16 cellular contexts compared by ENCODE assay signal in genomic region chr15:57509965-57510364, GRCh38.
DNase-seq lines count a peak whose midpoint lies in the region; ATAC-seq, FAIRE-seq and TF ChIP-seq lines count a peak whose summit lies in the region.
"Had no signal": no experiment of that assay in that cellular context is flagged by ENCODE, and none has a peak within 500 bp of the region (broad histone marks: within the 10 kb centered on the region; RNA-seq: fewer than 3 reads in every experiment).

No MANE protein-coding gene starts in this region.

- H3K27me3 ChIP-seq in BLaER1 treated with 17β-estradiol and CSF1 and Interleukin-3, amounts not matched to agents 10 nM and 100 nM: no peaks in the 10 kb centered on the region
- H3K27me3 ChIP-seq in left ventricle myocardium inferior (ENCODE audit: low read depth) (no peaks in the 10 kb centered on the region), pancreas (no peaks in the 10 kb centered on the region)

- H3K27ac ChIP-seq in BLaER1 treated with 17β-estradiol and CSF1 and Interleukin-3, amounts not matched to agents 10 nM and 100 nM: peak overlapping the region in 2 of 11 experiments; percentile 11 to 47; a peak in 4 of 22 replicates
- H3K27ac ChIP-seq in left ventricle myocardium inferior (replicated peaks) (peak overlapping the region; percentile 56), pancreas (peak overlapping the region; percentile 50 to 89 (median 74))

- H3K9ac ChIP-seq in BLaER1 treated with 17β-estradiol and CSF1 and Interleukin-3, amounts not matched to agents 10 nM and 100 nM: 0 out of 22 replicates have a peak overlapping the region, but pooled peaks of 1 of the 11 experiments have one; percentile 7

- intact Hi-C loops in left ventricle myocardium inferior (cut with micrococcal nuclease): no loop called here
- intact Hi-C loops in pancreas (cut with DNase I): no loop called here

- no peak overlapping the region for H3K4me3 ChIP-seq in BLaER1 treated with 17β-estradiol and CSF1 and Interleukin-3, amounts not matched to agents 10 nM and 100 nM
- no peak overlapping the region for H3K4me3 ChIP-seq in left ventricle myocardium inferior
- no peak overlapping the region for H3K4me3 ChIP-seq in pancreas

- 31% methylated on average over 4 of the region's 4 CpGs for WGBS in pancreas, 2 donors

- H3K4me2 ChIP-seq in BLaER1 treated with 17β-estradiol and CSF1 and Interleukin-3, amounts not matched to agents 10 nM and 100 nM: peak overlapping the region; percentile 64 to 93 (median 79); a peak in 21 of 22 replicates

- DNase-seq in RPMI8226 (peak; percentile 72), left ventricle myocardium inferior (no peak), pancreas (peak in 1 of 6 donors; percentile 30), NCI-H1417 treated with DMSO at 0.1 percent for 48 hours (lab: John Stamatoyannopoulos, UW) (no peak)
- no peak for DNase-seq in activated naive CD4-positive, alpha-beta T cell treated with anti-CD3 and anti-CD28 coated beads, Interleukin-2, amount 50 U/mL, for 16 hours
- DNase-seq: activated CD4-positive, CD25-positive, alpha-beta regulatory T cell; NCI-H1048; NCI-H2227 treated with DMSO at 0.1 percent for 48 hours; stimulated activated naive CD4-positive, alpha-beta T cell; SW 1271 had no signal

- no peaks in the 10 kb centered on the region for H4K20me1 ChIP-seq in BLaER1 treated with 17β-estradiol and CSF1 and Interleukin-3, amounts not matched to agents 10 nM and 100 nM

- no peaks in the 10 kb centered on the region for H3K36me3 ChIP-seq in BLaER1 treated with 17β-estradiol and CSF1 and Interleukin-3, amounts not matched to agents 10 nM and 100 nM
- H3K36me3 ChIP-seq in left ventricle myocardium inferior (no peaks in the 10 kb centered on the region), pancreas (no peaks in the 10 kb centered on the region)

- H3K4me1 ChIP-seq in BLaER1 treated with 17β-estradiol and CSF1 and Interleukin-3, amounts not matched to agents 10 nM and 100 nM: peaks cover 24 to 38% (median 28%) of the 10 kb centered on the region in 10 experiments
- H3K4me1 ChIP-seq in left ventricle myocardium inferior: peaks cover 28% of the 10 kb centered on the region
- H3K4me1 ChIP-seq in pancreas: peaks cover 50 to 70% (median 63%) of the 10 kb centered on the region in 3 donors

- no peaks in the 10 kb centered on the region for H3K9me3 ChIP-seq in BLaER1 treated with 17β-estradiol and CSF1 and Interleukin-3, amounts not matched to agents 10 nM and 100 nM (replicated peaks in 1 of 11)
- no peaks in the 10 kb centered on the region for H3K9me3 ChIP-seq in left ventricle myocardium inferior (replicated peaks)
- no peaks in the 10 kb centered on the region for H3K9me3 ChIP-seq in pancreas

- ATAC-seq in pancreas (no peak), HG03280 (IDR thresholded peaks at IDR 0.05; ENCODE audit: unreplicated experiment) (no peak), GM19463 (IDR thresholded peaks at IDR 0.05; ENCODE audit: unreplicated experiment) (no peak)
- ATAC-seq: activated naive CD4-positive, alpha-beta T cell treated with anti-CD3 and anti-CD28 coated beads, Interleukin-2, amount 50 U/mL, for 72 hours; HepG2 had no signal

- TF ChIP-seq CTCF in left ventricle myocardium inferior (IDR thresholded peaks at IDR 0.05; ENCODE audit: borderline replicate concordance): no peak
- TF ChIP-seq CTCF in pancreas (IDR thresholded peaks at IDR 0.05): no peak

- no peak for FAIRE-seq in pancreas (lab: Jason Lieb, UNC)
- FAIRE-seq: H1, HepG2 had no signal
